ENCODE assay signal across 1 cellular context in genomic region chr9:104858846-104859245, GRCh38.
TF ChIP-seq lines count a peak whose summit lies in the region.

No MANE protein-coding gene starts in this region.

TF ChIP-seq in IMR-90, 13 proteins besides CTCF, POLR2A, EP300 and RAD21:
- TF ChIP-seq BHLHE40 (IDR thresholded peaks at IDR 0.05; ENCODE audit: low read depth, low read length), result no peak
- no peak for TF ChIP-seq MAFK (IDR thresholded peaks at IDR 0.05; ENCODE audit: low read depth, low read length)
- no peak for TF ChIP-seq NFE2L2 (IDR thresholded peaks at IDR 0.05; ENCODE audit: low read depth, low read length)
- TF ChIP-seq MAZ (IDR thresholded peaks at IDR 0.05; ENCODE audit: borderline replicate concordance, low read depth, low read length), result no peak
- no peak for TF ChIP-seq RFX5 (IDR thresholded peaks at IDR 0.05; ENCODE audit: low read depth, low read length)
- no peak for TF ChIP-seq MXI1 (IDR thresholded peaks at IDR 0.05; ENCODE audit: borderline replicate concordance, low read depth, low read length)
- TF ChIP-seq RCOR1 (IDR thresholded peaks at IDR 0.05; ENCODE audit: insufficient replicate concordance, low read length), result no peak
- no peak for TF ChIP-seq USF2 (IDR thresholded peaks at IDR 0.05; ENCODE audit: low read depth, low read length)
- no peak for TF ChIP-seq SMC3 (IDR thresholded peaks at IDR 0.05; ENCODE audit: low read depth, low read length)
- TF ChIP-seq CEBPB (IDR thresholded peaks at IDR 0.05; ENCODE audit: low read depth, low read length), result no peak
- TF ChIP-seq FOS (IDR thresholded peaks at IDR 0.05; ENCODE audit: low read depth, low read length), result no peak
- TF ChIP-seq CHD1 (IDR thresholded peaks at IDR 0.05; ENCODE audit: low read depth, low read length), result no peak
- TF ChIP-seq ELK1 (IDR thresholded peaks at IDR 0.05; ENCODE audit: borderline replicate concordance, low read depth, low read length), result no peak
